15 cellular contexts compared by ENCODE assay signal in the genomic region with DNA sequence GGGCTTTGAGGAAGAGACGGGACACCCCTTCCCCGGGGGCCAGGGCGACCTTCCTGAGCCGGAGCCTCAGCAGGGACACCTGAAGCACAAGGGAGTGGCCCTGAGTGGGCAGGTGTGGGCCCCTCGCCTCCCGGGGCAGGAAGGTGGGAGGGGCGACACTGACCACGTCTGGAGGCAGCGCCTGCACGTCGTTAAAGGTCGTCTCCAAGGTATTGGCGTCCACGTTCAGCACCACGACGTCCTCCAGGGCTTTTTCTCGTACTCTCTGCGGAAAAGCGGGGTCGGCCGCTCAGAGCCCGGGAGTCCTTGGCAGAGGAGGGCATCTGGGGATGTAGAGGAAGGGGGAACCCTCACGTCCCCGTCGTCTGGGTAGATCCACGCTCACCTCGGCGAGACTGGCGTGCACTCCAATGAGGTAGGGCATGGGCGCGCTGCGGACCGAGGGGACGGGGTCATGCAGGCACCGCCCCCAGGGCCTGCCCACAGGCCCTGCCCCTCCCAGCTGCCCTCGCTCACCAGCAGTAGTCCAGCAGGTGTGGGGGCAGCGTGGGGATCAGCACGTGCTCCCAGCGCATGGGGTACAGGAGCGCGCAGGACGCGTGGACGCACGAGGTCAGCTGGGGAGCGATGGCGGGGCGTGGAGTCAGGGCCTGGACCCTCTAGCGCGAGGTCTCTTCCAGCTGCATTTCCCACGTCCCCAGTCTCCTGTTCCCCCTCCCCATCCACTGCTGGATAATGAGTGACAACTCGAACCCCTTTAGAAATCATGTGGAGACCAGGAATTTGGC. TPM values are rescaled to one million over a fixed set of nuclear protein-coding genes. Genes with fewer than 3 reads are reported as not detected.
DNase-seq lines count a peak whose midpoint lies in the region; ATAC-seq and TF ChIP-seq lines count a peak whose summit lies in the region.
"Had no signal": no experiment of that assay in that cellular context is flagged by ENCODE, and none has a peak within 500 bp of the region (broad histone marks: within the 10 kb centered on the region; RNA-seq: fewer than 3 reads in every experiment).

No MANE protein-coding gene starts in this region.

- no peak for ATAC-seq in PC-3
- no peak for ATAC-seq in stimulated activated memory B cell treated with anti-CD40 and anti-IgM and Interleukin-4, amounts not matched to agents 10 μg/mL and 1 μg/mL and 100 μg/mL, for 72 hours

- H3K4me1 ChIP-seq in NT2/D1 (ENCODE audit: insufficient read depth, insufficient read length): peaks cover 23% of the 10 kb centered on the region
- H3K4me1 ChIP-seq in PC-3 (ENCODE audit: insufficient read depth, low read length): no peaks in the 10 kb centered on the region
- H3K4me1 ChIP-seq: BE2C, gastrocnemius medialis had no signal

- H3K9me2 ChIP-seq in neural cell (ENCODE audit: insufficient read depth, low read length): no peaks in the 10 kb centered on the region
- no peaks in the 10 kb centered on the region for H3K9me2 ChIP-seq in PC-3 (replicated peaks; ENCODE audit: low read length)

- TF ChIP-seq EP300 in neural cell (conservative IDR thresholded peaks at IDR 0.05; ENCODE audit: poor library complexity, severe bottlenecking): no peak

- DNase-seq in Daoy (ENCODE audit: low read depth): peak; percentile 23
- DNase-seq in NT2/D1 (ENCODE audit: low read depth, low spot score): no peak
- peak; percentile 29 for DNase-seq in glutamatergic neuron
- DNase-seq in SKM-1 (lab: John Stamatoyannopoulos, UW; ENCODE audit: unreplicated experiment): no peak
- DNase-seq in PC-3: no peak
- no peak for DNase-seq in H4 (ENCODE audit: low spot score)
- DNase-seq: NCI-H1436, spleen had no signal

- TF ChIP-seq RAD21 in neural cell (conservative IDR thresholded peaks at IDR 0.05): no peak

- H3K36me3 ChIP-seq in NT2/D1 (ENCODE audit: insufficient read depth, insufficient read length, low read length) (no peaks in the 10 kb centered on the region), neural cell (ENCODE audit: insufficient read depth, low read length) (no peaks in the 10 kb centered on the region), PC-3 (ENCODE audit: low read depth, low read length) (no peaks in the 10 kb centered on the region)
- H3K36me3 ChIP-seq: BE2C, gastrocnemius medialis, vagina had no signal

- H3K9me3 Mint-ChIP-seq in glutamatergic neuron (ENCODE audit: unreplicated experiment): no peaks in the 10 kb centered on the region
- no peaks in the 10 kb centered on the region for H3K9me3 Mint-ChIP-seq in stimulated activated memory B cell treated with anti-CD40 and anti-IgM and Interleukin-4, amounts not matched to agents 10 μg/mL and 1 μg/mL and 100 μg/mL, for 72 hours
- H3K9me3 Mint-ChIP-seq: activated naive CD4-positive, alpha-beta T cell treated with anti-CD3 and anti-CD28 coated beads, Interleukin-2, amount 50 U/mL, for 72 hours had no signal

- peaks cover 4% of the 10 kb centered on the region for H3K36me3 Mint-ChIP-seq in glutamatergic neuron (ENCODE audit: unreplicated experiment)
- peaks cover 18% of the 10 kb centered on the region for H3K36me3 Mint-ChIP-seq in stimulated activated memory B cell treated with anti-CD40 and anti-IgM and Interleukin-4, amounts not matched to agents 10 μg/mL and 1 μg/mL and 100 μg/mL, for 72 hours

- peaks cover 17% of the 10 kb centered on the region for H3K27me3 ChIP-seq in NT2/D1 (ENCODE audit: insufficient read depth, insufficient read length)
- H3K27me3 ChIP-seq in neural cell (ENCODE audit: insufficient read depth, low read depth, low read length): peaks cover 17% of the 10 kb centered on the region
- no peaks in the 10 kb centered on the region for H3K27me3 ChIP-seq in PC-3 (ENCODE audit: low read length)
- H3K27me3 ChIP-seq: BE2C had no signal

- POLR2A ChIA-PET in PC-3 (lab: Charles Lee; ENCODE audit: unreplicated experiment): interaction anchor here (0.6 kb wide), 1 partner anchor 10 kb away, joined by 5 read pairs; no protein-coding TSS in a partner anchor

- no TSS peak for BruUV-seq in PC-3 (replicated peaks; lab: Mats Ljungman, UMichigan)

- no peak overlapping the region for H3K27ac Mint-ChIP-seq in glutamatergic neuron (ENCODE audit: unreplicated experiment)
- no peak overlapping the region for H3K27ac Mint-ChIP-seq in stimulated activated memory B cell treated with anti-CD40 and anti-IgM and Interleukin-4, amounts not matched to agents 10 μg/mL and 1 μg/mL and 100 μg/mL, for 72 hours
- H3K27ac Mint-ChIP-seq: activated naive CD4-positive, alpha-beta T cell treated with anti-CD3 and anti-CD28 coated beads, Interleukin-2, amount 50 U/mL, for 72 hours had no signal

- peak overlapping the region; percentile 66 for H3K9ac ChIP-seq in NT2/D1 (ENCODE audit: insufficient read length, low read depth)
- H3K9ac ChIP-seq in neural cell (ENCODE audit: low read length): no peak overlapping the region
- no peak overlapping the region for H3K9ac ChIP-seq in PC-3 (ENCODE audit: low read length)

- intact Hi-C loops in PC-3 (cut with micrococcal nuclease): no loop called here

- H4K20me1 ChIP-seq in neural cell (ENCODE audit: insufficient read depth): no peaks in the 10 kb centered on the region
- H4K20me1 ChIP-seq in PC-3 (ENCODE audit: low read length): no peaks in the 10 kb centered on the region

- H3K4me2 ChIP-seq in neural cell (ENCODE audit: low read length) (no peak overlapping the region), PC-3 (ENCODE audit: low read length) (no peak overlapping the region)

- TF ChIP-seq CTCF in glutamatergic neuron (IDR thresholded peaks at IDR 0.05; ENCODE audit: partially characterized antibody, unreplicated experiment): no peak
- TF ChIP-seq CTCF in neural cell (IDR thresholded peaks at IDR 0.05; ENCODE audit: poor library complexity, severe bottlenecking): no peak
- TF ChIP-seq CTCF in PC-3 (conservative IDR thresholded peaks at IDR 0.05; ENCODE audit: low read depth, low read length): no peak

- H3K79me2 ChIP-seq in neural cell (replicated peaks; ENCODE audit: insufficient read depth, low read length) (no peaks in the 10 kb centered on the region), PC-3 (ENCODE audit: low read length) (no peaks in the 10 kb centered on the region)

- H3K4me1 Mint-ChIP-seq in glutamatergic neuron (ENCODE audit: low read depth, unreplicated experiment): no peaks in the 10 kb centered on the region
- H3K4me1 Mint-ChIP-seq in stimulated activated memory B cell treated with anti-CD40 and anti-IgM and Interleukin-4, amounts not matched to agents 10 μg/mL and 1 μg/mL and 100 μg/mL, for 72 hours: peaks cover 9% of the 10 kb centered on the region

- CTCF ChIA-PET in PC-3 (lab: Charles Lee): interaction anchor here (0.6 kb wide), 1 partner anchor 41 kb away, joined by 4 read pairs; no protein-coding TSS in a partner anchor

- H3F3A ChIP-seq in neural cell (ENCODE audit: insufficient read depth, low read length, poor library complexity, severe bottlenecking): no peaks in the 10 kb centered on the region
- no peaks in the 10 kb centered on the region for H3F3A ChIP-seq in PC-3 (ENCODE audit: low read length, unreplicated experiment)

- H3K9me3 ChIP-seq in NT2/D1 (ENCODE audit: insufficient read depth, low read length): no peaks in the 10 kb centered on the region
- H3K9me3 ChIP-seq in neural cell (ENCODE audit: low read length): no peaks in the 10 kb centered on the region
- H3K9me3 ChIP-seq in PC-3 (ENCODE audit: low read length): no peaks in the 10 kb centered on the region
- H3K9me3 ChIP-seq: BE2C, gastrocnemius medialis, spleen, vagina had no signal

- H3K27me3 Mint-ChIP-seq in glutamatergic neuron (ENCODE audit: unreplicated experiment): peaks cover 1% of the 10 kb centered on the region
- H3K27me3 Mint-ChIP-seq in stimulated activated memory B cell treated with anti-CD40 and anti-IgM and Interleukin-4, amounts not matched to agents 10 μg/mL and 1 μg/mL and 100 μg/mL, for 72 hours: no peaks in the 10 kb centered on the region

- H3K27ac ChIP-seq in neural cell (ENCODE audit: low read length) (no peak overlapping the region), PC-3 (ENCODE audit: low read length) (no peak overlapping the region)
- H3K27ac ChIP-seq: gastrocnemius medialis, spleen, vagina had no signal

- H3K4me3 Mint-ChIP-seq in glutamatergic neuron (ENCODE audit: unreplicated experiment): no peak overlapping the region
- no peak overlapping the region for H3K4me3 Mint-ChIP-seq in stimulated activated memory B cell treated with anti-CD40 and anti-IgM and Interleukin-4, amounts not matched to agents 10 μg/mL and 1 μg/mL and 100 μg/mL, for 72 hours

- H2AFZ ChIP-seq in neural cell (ENCODE audit: low read depth, low read length) (peak overlapping the region; percentile 23), PC-3 (ENCODE audit: low read length) (no peak overlapping the region)

- H3K4me3 ChIP-seq in NT2/D1 (ENCODE audit: insufficient read length, low read depth): peak overlapping the region; percentile 79
- peak overlapping the region; percentile 62 for H3K4me3 ChIP-seq in neural cell (ENCODE audit: low read length)
- H3K4me3 ChIP-seq in PC-3 (ENCODE audit: low read length): no peak overlapping the region

RNA-seq across cellular contexts. Expression of a gene that starts 6.1 kb away (rescaled TPM):
- not detected in 2 replicates for total RNA-seq in Daoy (2014; rRNA removed; shearing (Covaris generic))
- total RNA-seq in glutamatergic neuron (ENCODE audit: unreplicated experiment): not detected
- 0.17 TPM in 1 of 2 replicates, not detected in the other for polyA plus RNA-seq in neural cell
- polyA minus RNA-seq in neural cell: not detected in 2 replicates
- not detected in 2 replicates for total RNA-seq in PC-3 (2014; rRNA removed)
- 0.19 TPM in 1 of 2 replicates, not detected in the other for total RNA-seq in H4 (2014; rRNA removed; shearing (Covaris generic))

RNA-seq across cellular contexts. Expression of a gene that starts 11.4 kb away (rescaled TPM):
- not detected in 2 replicates for total RNA-seq in Daoy (2014; rRNA removed; shearing (Covaris generic))
- total RNA-seq in glutamatergic neuron (ENCODE audit: unreplicated experiment): not detected
- 0.43 TPM in 1 of 2 replicates, not detected in the other for polyA plus RNA-seq in neural cell
- not detected in 2 replicates for polyA minus RNA-seq in neural cell
- 67.4 and 71.3 TPM in 2 replicates for total RNA-seq in PC-3 (2014; rRNA removed)
- total RNA-seq in H4 (2014; rRNA removed; shearing (Covaris generic)): not detected in 2 replicates

RNA-seq across cellular contexts. Expression of a gene that starts 15.9 kb away (rescaled TPM):
- 18.1 and 23.1 TPM in 2 replicates for total RNA-seq in Daoy (2014; rRNA removed; shearing (Covaris generic))
- total RNA-seq in glutamatergic neuron (ENCODE audit: unreplicated experiment) (30.2 TPM), PC-3 (2014; rRNA removed) (61.4 and 80.0 TPM in 2 replicates)
- polyA plus RNA-seq in neural cell: 36.3 and 47.2 TPM in 2 replicates
- 55.5 and 56.2 TPM in 2 replicates for polyA minus RNA-seq in neural cell
- 16.1 and 16.6 TPM in 2 replicates for total RNA-seq in H4 (2014; rRNA removed; shearing (Covaris generic))

RNA-seq across cellular contexts. Expression of a gene that starts 26.6 kb away (rescaled TPM):
- total RNA-seq in Daoy (2014; rRNA removed; shearing (Covaris generic)): 0.17 and 0.65 TPM in 2 replicates
- total RNA-seq in glutamatergic neuron (ENCODE audit: unreplicated experiment) (225 TPM), PC-3 (2014; rRNA removed) (4.6 and 6.0 TPM in 2 replicates)
- polyA plus RNA-seq in neural cell: 17.8 and 25.9 TPM in 2 replicates
- polyA minus RNA-seq in neural cell: 69.4 and 75.8 TPM in 2 replicates
- 0.87 and 9.2 TPM in 2 replicates for total RNA-seq in H4 (2014; rRNA removed; shearing (Covaris generic))

RNA-seq across cellular contexts. Expression of a gene that starts 42.0 kb away (rescaled TPM):
- not detected in 2 replicates for total RNA-seq in Daoy (2014; rRNA removed; shearing (Covaris generic))
- total RNA-seq in glutamatergic neuron (ENCODE audit: unreplicated experiment) (0.29 TPM), PC-3 (2014; rRNA removed) (0.26 TPM in 1 of 2 replicates, not detected in the other)
- 3.8 and 4.2 TPM in 2 replicates for polyA plus RNA-seq in neural cell
- 1.2 and 1.5 TPM in 2 replicates for polyA minus RNA-seq in neural cell
- total RNA-seq in H4 (2014; rRNA removed; shearing (Covaris generic)): not detected in 2 replicates
- total RNA-seq: mononuclear cell, vagina had no signal

Comparison
In these comparisons a context has a peak if more than half of its experiments do, and no peak if none do; other contexts are left out.
1. DNase-seq: peak in Daoy (single experiment) and glutamatergic neuron (single experiment); none in NT2/D1 (single experiment), SKM-1 (single experiment), PC-3 (single experiment) and H4 (single experiment).
2. RNA of a gene that starts 11.4 kb away (total RNA-seq): 67.4 to 71.3 TPM in PC-3; not detected in glutamatergic neuron (single experiment), not detected in Daoy and not detected in H4; every median in the first group is over 10 times any median in the second.